Comparison of ENCODE assay signal across 10 cellular contexts in genomic region chr4:108109997-108110416, GRCh38. TPM values are rescaled to one million over a fixed set of nuclear protein-coding genes. Genes with fewer than 3 reads are reported as not detected.
DNase-seq lines count a peak whose midpoint lies in the region; ATAC-seq and TF ChIP-seq lines count a peak whose summit lies in the region.
"Had no signal": no experiment of that assay in that cellular context is flagged by ENCODE, and none has a peak within 500 bp of the region (broad histone marks: within the 10 kb centered on the region; RNA-seq: fewer than 3 reads in every experiment).

No MANE protein-coding gene starts in this region.

- H3K9me2 ChIP-seq in OCI-LY1 (ENCODE audit: low read depth, low read length) (no peaks in the 10 kb centered on the region), hepatocyte (replicated peaks; ENCODE audit: insufficient read depth) (no peaks in the 10 kb centered on the region)

- H3K36me3 ChIP-seq in GM06990 (ENCODE audit: control insufficient read depth, insufficient read depth, low read length) (no peaks in the 10 kb centered on the region), OCI-LY1 (ENCODE audit: insufficient read depth, low read length) (peaks cover 77% of the 10 kb centered on the region), hepatocyte (replicated peaks; ENCODE audit: insufficient read depth, low read depth) (no peaks in the 10 kb centered on the region)

- H3K4me3 ChIP-seq in GM06990 (replicated peaks; ENCODE audit: low read depth, low read length) (no peak overlapping the region), OCI-LY1 (ENCODE audit: low read depth, low read length, poor library complexity, severe bottlenecking) (no peak overlapping the region), hepatocyte (no peak overlapping the region)

- H3K9me3 ChIP-seq in OCI-LY1 (ENCODE audit: low read length), result no peaks in the 10 kb centered on the region
- no peaks in the 10 kb centered on the region for H3K9me3 ChIP-seq in hepatocyte (ENCODE audit: low read depth)

- H3F3A ChIP-seq in OCI-LY1 (ENCODE audit: insufficient read depth, low read length), result no peaks in the 10 kb centered on the region

- H3K27me3 ChIP-seq in GM06990 (replicated peaks; ENCODE audit: control insufficient read depth, insufficient read depth, low read length) (no peaks in the 10 kb centered on the region), OCI-LY1 (ENCODE audit: insufficient read depth, low read length) (no peaks in the 10 kb centered on the region), hepatocyte (no peaks in the 10 kb centered on the region)

- peak; percentile 31 for DNase-seq in GM06990 (ENCODE audit: extremely low read depth, insufficient read length)
- no peak for DNase-seq in NCI-H1092 (lab: John Stamatoyannopoulos, UW)
- no peak for DNase-seq in DMS153 treated with DMSO at 0.1 percent for 48 hours (lab: John Stamatoyannopoulos, UW; ENCODE audit: unreplicated experiment)
- no peak for DNase-seq in HPDE6-E6E7 (ENCODE audit: extremely low spot score)
- DNase-seq in hepatocyte (ENCODE audit: low spot score), result no peak
- DNase-seq: NCI-H2227 treated with DMSO at 0.1 percent for 48 hours; stimulated activated CD4-positive, alpha-beta T cell treated with anti-CD3 and anti-CD28 coated beads, Interleukin-4, amount 100 ng/mL, for 1 hour had no signal

- H3K27ac ChIP-seq in OCI-LY1 (ENCODE audit: low read depth, low read length, poor library complexity, severe bottlenecking) (peak overlapping the region; percentile 1), hepatocyte (no peak overlapping the region)

- peak; percentile 74 for ATAC-seq in GM19328 (IDR thresholded peaks at IDR 0.05; ENCODE audit: unreplicated experiment)
- ATAC-seq in HG02884 (IDR thresholded peaks at IDR 0.05; ENCODE audit: unreplicated experiment), result peak; percentile 80

- H3K4me1 ChIP-seq in OCI-LY1 (ENCODE audit: insufficient read depth, low read length, severe bottlenecking), result peaks cover 81% of the 10 kb centered on the region
- peaks cover 9% of the 10 kb centered on the region for H3K4me1 ChIP-seq in hepatocyte (ENCODE audit: insufficient read depth)

- 77% methylated on average over 2 of the region's 2 CpGs for WGBS in hepatocyte (ENCODE audit: low lambda C conversion rate, missing lambda C conversion rate)

- no peak overlapping the region for H2AFZ ChIP-seq in OCI-LY1 (ENCODE audit: low read length)
- no peak overlapping the region for H2AFZ ChIP-seq in hepatocyte

- H3K9ac ChIP-seq in OCI-LY1 (ENCODE audit: low read length), result no peak overlapping the region

- H3K79me2 ChIP-seq in OCI-LY1 (ENCODE audit: insufficient read depth, low read length) (peaks cover 96% of the 10 kb centered on the region), hepatocyte (no peaks in the 10 kb centered on the region)

- TF ChIP-seq CTCF in GM06990 (IDR thresholded peaks at IDR 0.05; ENCODE audit: insufficient read depth, low read length, poor library complexity, severe bottlenecking) (no peak), OCI-LY1 (IDR thresholded peaks at IDR 0.05; ENCODE audit: low read length) (no peak), hepatocyte (IDR thresholded peaks at IDR 0.05; ENCODE audit: poor library complexity) (no peak)

- H4K20me1 ChIP-seq in OCI-LY1 (ENCODE audit: insufficient read depth, low read length) (no peaks in the 10 kb centered on the region), hepatocyte (ENCODE audit: insufficient read depth, poor library complexity, severe bottlenecking) (no peaks in the 10 kb centered on the region)

- H3K4me2 ChIP-seq in OCI-LY1 (ENCODE audit: low read length) (no peak overlapping the region), hepatocyte (no peak overlapping the region)

RNA-seq across cellular contexts. Expression of gene LEF1, which starts 58.7 kb away (rescaled TPM):
- 7.5 and 8.6 TPM in 2 replicates for total RNA-seq in hepatocyte
- polyA plus RNA-seq in hepatocyte, result 7.6 and 10.4 TPM in 2 replicates
